Comparison of ENCODE assay signal across 25 cellular contexts in genomic region chr5:14471557-14471956, GRCh38.
DNase-seq lines count a peak whose midpoint lies in the region; ATAC-seq and TF ChIP-seq lines count a peak whose summit lies in the region.
"Had no signal": no experiment of that assay in that cellular context is flagged by ENCODE, and none has a peak within 500 bp of the region (broad histone marks: within the 10 kb centered on the region; RNA-seq: fewer than 3 reads in every experiment).

No MANE protein-coding gene starts in this region.

- H3K27ac Mint-ChIP-seq in chondrocyte (ENCODE audit: unreplicated experiment): peak overlapping the region; percentile 43
- peak overlapping the region; percentile 80 for H3K27ac Mint-ChIP-seq in glutamatergic neuron (ENCODE audit: unreplicated experiment)
- no peak overlapping the region for H3K27ac Mint-ChIP-seq in activated CD4-positive, alpha-beta T cell treated with anti-CD3 and anti-CD28 coated beads, Interleukin-2, amount 10 ng/mL, durations not matched to agents 7 days and 5 days
- H3K27ac Mint-ChIP-seq: CD8-positive, alpha-beta T cell had no signal

- TF ChIP-seq POLR2A in IMR-90 (IDR thresholded peaks at IDR 0.05; ENCODE audit: low read depth, low read length): no peak

- H3K9me1 ChIP-seq in IMR-90 (ENCODE audit: insufficient read depth, low read length): peaks cover 29% of the 10 kb centered on the region

- H3K4me1 ChIP-seq in IMR-90 (ENCODE audit: control insufficient read depth, insufficient read depth, low read length): peaks cover 8% of the 10 kb centered on the region
- H3K4me1 ChIP-seq: A549, Peyer's patch, SJCRH30 had no signal

- no peak overlapping the region for H3K14ac ChIP-seq in IMR-90 (replicated peaks; ENCODE audit: low read depth, low read length)

- dilution Hi-C loops in IMR-90 (cut with HindIII; ENCODE audit: low sequenced_read_pairs, unreplicated experiment): no loop called here

- no peak for TF ChIP-seq RAD21 in IMR-90 (IDR thresholded peaks at IDR 0.05; ENCODE audit: low read length)

- peaks cover 74% of the 10 kb centered on the region for H4K20me1 ChIP-seq in IMR-90 (ENCODE audit: insufficient read depth, low read length)

- H3K9me3 Mint-ChIP-seq in chondrocyte (ENCODE audit: low read depth): no peaks in the 10 kb centered on the region
- H3K9me3 Mint-ChIP-seq in glutamatergic neuron (ENCODE audit: unreplicated experiment): peaks cover 2% of the 10 kb centered on the region
- H3K9me3 Mint-ChIP-seq in activated CD4-positive, alpha-beta T cell treated with anti-CD3 and anti-CD28 coated beads, Interleukin-2, amount 10 ng/mL, durations not matched to agents 7 days and 5 days: no peaks in the 10 kb centered on the region
- H3K9me3 Mint-ChIP-seq: CD8-positive, alpha-beta T cell had no signal

- no peak overlapping the region for H3K9ac ChIP-seq in IMR-90 (ENCODE audit: low read depth, low read length)

- in situ Hi-C loops in IMR-90 (cut with MboI; ENCODE audit: low sequenced_read_pairs): no loop called here

- no peak overlapping the region for H2AFZ ChIP-seq in IMR-90 (replicated peaks; ENCODE audit: low read length, poor library complexity)

- H3K36me3 Mint-ChIP-seq in chondrocyte (ENCODE audit: low read depth) (peaks cover 30% of the 10 kb centered on the region), glutamatergic neuron (ENCODE audit: unreplicated experiment) (peaks cover 7% of the 10 kb centered on the region)
- no peaks in the 10 kb centered on the region for H3K36me3 Mint-ChIP-seq in activated CD4-positive, alpha-beta T cell treated with anti-CD3 and anti-CD28 coated beads, Interleukin-2, amount 10 ng/mL, durations not matched to agents 7 days and 5 days (ENCODE audit: low read depth)
- H3K36me3 Mint-ChIP-seq: CD8-positive, alpha-beta T cell had no signal

- H2AK9ac ChIP-seq in IMR-90 (replicated peaks; ENCODE audit: low read depth, low read length, poor library complexity): no peak overlapping the region

- H3K36me3 ChIP-seq in IMR-90 (ENCODE audit: control insufficient read depth, insufficient read depth, low read length): peaks cover 60% of the 10 kb centered on the region

- CTCF ChIA-PET in IMR-90 (lab: Yijun Ruan, JAX): interaction anchor here (0.8 kb wide), 1 partner anchor 10 kb away, joined by 4 read pairs; no protein-coding TSS in a partner anchor
- CTCF ChIA-PET in activated CD4-positive, alpha-beta T cell treated with anti-CD3 and anti-CD28 coated beads, Interleukin-2, amount 10 ng/mL, durations not matched to agents 7 days and 5 days (lab: Charles Lee): interaction anchor here (0.7 to 1.4 kb wide), 2 partner anchors 9 to 177 kb away, joined by 3 read pairs; no protein-coding TSS in a partner anchor

- no peak overlapping the region for H3K27ac ChIP-seq in IMR-90 (ENCODE audit: insufficient read depth, low read length)
- H3K27ac ChIP-seq: A549, Peyer's patch, SJCRH30 had no signal

- H3K27me3 Mint-ChIP-seq in chondrocyte (ENCODE audit: low read depth): no peaks in the 10 kb centered on the region
- no peaks in the 10 kb centered on the region for H3K27me3 Mint-ChIP-seq in glutamatergic neuron (ENCODE audit: unreplicated experiment)
- peaks cover 3% of the 10 kb centered on the region for H3K27me3 Mint-ChIP-seq in activated CD4-positive, alpha-beta T cell treated with anti-CD3 and anti-CD28 coated beads, Interleukin-2, amount 10 ng/mL, durations not matched to agents 7 days and 5 days

- DNase-seq in AG10803 (ENCODE audit: low read depth) (peak; percentile 74), IMR-90 (peak; percentile 37), chondrocyte (ENCODE audit: low spot score) (no peak), glutamatergic neuron (no peak), 8988T (no peak)
- no peak for DNase-seq in activated CD4-positive, alpha-beta T cell treated with anti-CD3 and anti-CD28 coated beads, Interleukin-2, amount 10 ng/mL, durations not matched to agents 7 days and 5 days
- DNase-seq: C1 segment of cervical spinal cord; Calu3; CD8-positive, alpha-beta T cell; DMS153; GOT3; HCEC 1CT; Karpas-422; MV-4-11; NCI-H1105 treated with DMSO at 0.1 percent for 48 hours; NCI-H1694 treated with DMSO at 0.1 percent for 48 hours; NCI-H2081 treated with DMSO at 0.1 percent for 48 hours; NCI-H2171 treated with DMSO at 0.1 percent for 48 hours; NCI-H524 treated with DMSO at 0.1 percent for 48 hours; NCI-H82; Peyer's patch; SJCRH30 had no signal

- peak overlapping the region; percentile 45 for H2BK5ac ChIP-seq in IMR-90 (ENCODE audit: low read depth, low read length, poor library complexity, severe bottlenecking)

- 0 out of 4 replicates have a peak overlapping the region, but pooled peaks of 1 of the 2 experiments have one; percentile 1 for H4K8ac ChIP-seq in IMR-90 (ENCODE audit: low read depth in 2 of 2, low read length in 2 of 2)

- no peak overlapping the region for H2BK120ac ChIP-seq in IMR-90 (ENCODE audit: low read depth, low read length)

- no peak overlapping the region for H2AK5ac ChIP-seq in IMR-90 (ENCODE audit: low read depth, low read length)

- ATAC-seq in IMR-90 (ENCODE audit: low read depth) (no peak), HG03045 (IDR thresholded peaks at IDR 0.05; ENCODE audit: unreplicated experiment) (no peak), HG03442 (IDR thresholded peaks at IDR 0.05; ENCODE audit: unreplicated experiment) (no peak)
- ATAC-seq: A549; CD8-positive, alpha-beta T cell had no signal

- H3K27me3 ChIP-seq in IMR-90 (ENCODE audit: control insufficient read depth, insufficient read depth, low read length): no peaks in the 10 kb centered on the region
- H3K27me3 ChIP-seq: Peyer's patch, SJCRH30 had no signal

- H3K9me3 ChIP-seq in IMR-90 (ENCODE audit: control insufficient read depth, insufficient read depth, low read length): no peaks in the 10 kb centered on the region
- H3K9me3 ChIP-seq: A549, Peyer's patch, SJCRH30 had no signal

- POLR2A ChIA-PET in IMR-90 (lab: Charles Lee; ENCODE audit: unreplicated experiment): no interaction called here
- POLR2A ChIA-PET in activated CD4-positive, alpha-beta T cell treated with anti-CD3 and anti-CD28 coated beads, Interleukin-2, amount 10 ng/mL, durations not matched to agents 7 days and 5 days (lab: Charles Lee): no interaction called here

- no TSS peak for BruUV-seq in IMR-90 (replicated peaks; lab: Mats Ljungman, UMichigan)

- no peak overlapping the region for H3K4me2 ChIP-seq in IMR-90 (ENCODE audit: low read depth, low read length)
- H3K4me2 ChIP-seq: A549 had no signal

- H2BK15ac ChIP-seq in IMR-90 (ENCODE audit: low read depth, low read length): no peak overlapping the region

- H2BK20ac ChIP-seq in IMR-90 (ENCODE audit: low read depth, low read length): no peak overlapping the region

- H3K4me3 ChIP-seq in AG10803 (ENCODE audit: low read length) (no peak overlapping the region), IMR-90 (ENCODE audit: insufficient read depth, low read depth, low read length) (no peak overlapping the region)
- H3K4me3 ChIP-seq: A549, Peyer's patch, SJCRH30 had no signal

- intact Hi-C loops in IMR-90 (cut with micrococcal nuclease): loop anchor here (5.0 kb wide), 1 partner anchor 54 kb away; no protein-coding TSS in a partner anchor

- 100% methylated on average over 1 of the region's 5 CpGs; no CpG with 5 or more reads in 1 of the 2 experiments for WGBS in IMR-90 (ENCODE audit: extremely low coverage in 2 of 2, insufficient read length in 1 of 2), 2 experiments

- H4K91ac ChIP-seq in IMR-90 (ENCODE audit: insufficient read depth, low read depth, low read length): no peak overlapping the region

- H3K4me1 Mint-ChIP-seq in chondrocyte (ENCODE audit: low read depth) (no peaks in the 10 kb centered on the region), glutamatergic neuron (ENCODE audit: low read depth, unreplicated experiment) (peaks cover 28% of the 10 kb centered on the region)
- H3K4me1 Mint-ChIP-seq in activated CD4-positive, alpha-beta T cell treated with anti-CD3 and anti-CD28 coated beads, Interleukin-2, amount 10 ng/mL, durations not matched to agents 7 days and 5 days: no peaks in the 10 kb centered on the region

- no peak overlapping the region for H3K4ac ChIP-seq in IMR-90 (ENCODE audit: low read depth, low read length)

- no peak overlapping the region for H4K5ac ChIP-seq in IMR-90 (ENCODE audit: low read depth, low read length)

- no peak overlapping the region for H3K4me3 Mint-ChIP-seq in chondrocyte (ENCODE audit: unreplicated experiment)
- H3K4me3 Mint-ChIP-seq in glutamatergic neuron (ENCODE audit: unreplicated experiment): no peak overlapping the region
- H3K4me3 Mint-ChIP-seq in activated CD4-positive, alpha-beta T cell treated with anti-CD3 and anti-CD28 coated beads, Interleukin-2, amount 10 ng/mL, durations not matched to agents 7 days and 5 days: no peak overlapping the region
- H3K4me3 Mint-ChIP-seq: CD8-positive, alpha-beta T cell had no signal

- no peak overlapping the region for H3K18ac ChIP-seq in IMR-90 (ENCODE audit: low read depth, low read length)

- H3K79me1 ChIP-seq in IMR-90 (ENCODE audit: low read depth in 1 of 2, low read length in 2 of 2): peaks cover 49 to 78% of the 10 kb centered on the region in 2 experiments

- no peak overlapping the region for H3K56ac ChIP-seq in IMR-90 (ENCODE audit: extremely low read depth, insufficient read depth, low read length)

- no peak overlapping the region; the same call in 1 of the 2 replicates for H3K23ac ChIP-seq in IMR-90 (ENCODE audit: low read depth, low read length)

- no peak for TF ChIP-seq CTCF in AG10803 (conservative IDR thresholded peaks at IDR 0.05; ENCODE audit: low read length)
- no peak for TF ChIP-seq CTCF in IMR-90 (conservative IDR thresholded peaks at IDR 0.05; ENCODE audit: low read depth, low read length)
- TF ChIP-seq CTCF in chondrocyte (IDR thresholded peaks at IDR 0.05): no peak
- TF ChIP-seq CTCF in glutamatergic neuron (IDR thresholded peaks at IDR 0.05; ENCODE audit: partially characterized antibody, unreplicated experiment): no peak

TF ChIP-seq in IMR-90, 13 proteins besides CTCF, POLR2A, EP300 and RAD21:
- TF ChIP-seq CEBPB (IDR thresholded peaks at IDR 0.05; ENCODE audit: low read depth, low read length) (0 out of 2 replicates have a peak, but pooled peaks have one; percentile 11), MXI1 (IDR thresholded peaks at IDR 0.05; ENCODE audit: borderline replicate concordance, low read depth, low read length) (no peak), FOS (IDR thresholded peaks at IDR 0.05; ENCODE audit: low read depth, low read length) (no peak)

Comparison
In these comparisons a context has a peak if more than half of its experiments do, and no peak if none do; other contexts are left out.
1. DNase-seq: peak in AG10803 (single experiment) and IMR-90 (single experiment); none in chondrocyte (single experiment), glutamatergic neuron (single experiment), 8988T (single experiment) and activated CD4-positive, alpha-beta T cell treated with anti-CD3 and anti-CD28 coated beads, Interleukin-2, amount 10 ng/mL, durations not matched to agents 7 days and 5 days (single experiment).